ENCODE assay signal across 12 cellular contexts in genomic region chr11:46291441-46292143, GRCh38. TPM values are rescaled to one million over a fixed set of nuclear protein-coding genes. Genes with fewer than 3 reads are reported as not detected.
A peak's percentile ranks its signal among the peaks of the same experiment; 100 is the strongest.
DNase-seq lines count a peak whose midpoint lies in the region; ATAC-seq and TF ChIP-seq lines count a peak whose summit lies in the region.
"Had no signal": no experiment of that assay in that cellular context is flagged by ENCODE, and none has a peak within 500 bp of the region (broad histone marks: within the 10 kb centered on the region; RNA-seq: fewer than 3 reads in every experiment).

No MANE protein-coding gene starts in this region.

- TF ChIP-seq EP300 in upper lobe of left lung (IDR thresholded peaks at IDR 0.05), result no peak

- TF ChIP-seq CTCF in upper lobe of left lung (IDR thresholded peaks at IDR 0.05), result no peak

- H3K27me3 ChIP-seq in HUES48 (ENCODE audit: control insufficient read depth, insufficient read depth, low read length) (no peaks in the 10 kb centered on the region), upper lobe of left lung (peaks cover 0 to 9% (median 0%) of the 10 kb centered on the region in 4 donors)
- H3K27me3 ChIP-seq: pancreas had no signal

- ATAC-seq in upper lobe of left lung (ENCODE audit: low FRiP score in 2 of 2), result peak in 1 of 2 donors; percentile 23
- ATAC-seq in GM21786 (IDR thresholded peaks at IDR 0.05; ENCODE audit: unreplicated experiment), result no peak

- H3K4me3 ChIP-seq in HUES48 (ENCODE audit: low read depth, low read length), result no peak overlapping the region
- no peak overlapping the region for H3K4me3 ChIP-seq in mesodermal cell (ENCODE audit: extremely low read depth, insufficient read depth, low read length, poor library complexity, severe bottlenecking)
- H3K4me3 ChIP-seq in upper lobe of left lung, result no peak overlapping the region
- H3K4me3 ChIP-seq: coronary artery, pancreas had no signal

- peak; percentile 57 for DNase-seq in dedifferentiated amniotic fluid mesenchymal stem cell (ENCODE audit: extremely low spot score)
- peak in 1 of 2 donors; percentile 77 for DNase-seq in upper lobe of left lung
- DNase-seq in cerebellar nuclear complex (lab: John Stamatoyannopoulos, UW), result no peak
- no peak for DNase-seq in activated T-cell treated with anti-CD3 and anti-CD28 coated beads for 4 hours
- DNase-seq in COR-L47 (lab: John Stamatoyannopoulos, UW), result no peak
- DNase-seq: activated T-cell treated with anti-CD3 and anti-CD28 coated beads, Interleukin-2, amount 50 U/mL, for 1 hour; NCI-H748 treated with DMSO at 0.1 percent for 48 hours had no signal

- H3K9ac ChIP-seq in HUES48 (ENCODE audit: low read depth, low read length), result no peak overlapping the region

- no peaks in the 10 kb centered on the region for H3K36me3 ChIP-seq in HUES48 (ENCODE audit: control insufficient read depth, insufficient read depth, low read length)
- H3K36me3 ChIP-seq in mesodermal cell (ENCODE audit: control insufficient read depth, insufficient read depth, low read length), result peaks cover 34% of the 10 kb centered on the region
- H3K36me3 ChIP-seq in upper lobe of left lung, result no peaks in the 10 kb centered on the region

- TF ChIP-seq POLR2A in upper lobe of left lung (IDR thresholded peaks at IDR 0.05), result no peak

- 54 to 69% methylated on average over 5 of the region's 10 CpGs for WGBS in mesodermal cell (ENCODE audit: insufficient coverage in 2 of 2), 2 experiments
- WGBS in upper lobe of left lung, 2 donors, result 54 to 59% methylated on average over 10 of the region's 10 CpGs

- H3K27ac ChIP-seq in HUES48 (ENCODE audit: low read depth, low read length) (peak overlapping the region; percentile 70), mesodermal cell (ENCODE audit: low read depth, low read length, severe bottlenecking) (peak overlapping the region; percentile 92), upper lobe of left lung (peak overlapping the region in 3 of 4 donors; percentile 7 to 31 (median 21))

- H3K4me1 ChIP-seq in HUES48 (ENCODE audit: control insufficient read depth, insufficient read depth, low read length) (peaks cover 34% of the 10 kb centered on the region), mesodermal cell (ENCODE audit: control insufficient read depth, insufficient read depth, low read length, poor library complexity, severe bottlenecking) (peaks cover 57% of the 10 kb centered on the region), upper lobe of left lung (peaks cover 30 to 50% (median 40%) of the 10 kb centered on the region in 4 donors)

- no peaks in the 10 kb centered on the region for H3K9me3 ChIP-seq in HUES48 (ENCODE audit: control insufficient read depth, insufficient read depth, low read length)
- H3K9me3 ChIP-seq in mesodermal cell (ENCODE audit: control insufficient read depth, low read length), result no peaks in the 10 kb centered on the region
- H3K9me3 ChIP-seq in upper lobe of left lung, result no peaks in the 10 kb centered on the region
- H3K9me3 ChIP-seq: pancreas had no signal

RNA-seq across cellular contexts. Expression of gene CREB3L1, which starts 14.1 kb away (rescaled TPM):
- 65.3 TPM for polyA plus RNA-seq in mesodermal cell (2013, experiment 1 of 2)
- polyA plus RNA-seq in mesodermal cell (2013, experiment 2 of 2), result 63.9 TPM
- 10 to 100 TPM; 19.9 to 66.8 (median 38.7) TPM for total RNA-seq in upper lobe of left lung

RNA-seq across cellular contexts. Expression of gene DGKZ, which starts 55.7 kb away (rescaled TPM):
- polyA plus RNA-seq in mesodermal cell (2013, experiment 1 of 2), result 58.8 TPM
- 45.7 TPM for polyA plus RNA-seq in mesodermal cell (2013, experiment 2 of 2)
- total RNA-seq in upper lobe of left lung, result 100 to 1,000 TPM in 2 of 6 donors, 10 to 100 TPM in 4; 55.1 to 145 (median 65.5) TPM

Comparison
In these comparisons a context has a peak if more than half of its experiments do, and no peak if none do; other contexts are left out.
1. H3K27ac ChIP-seq: peak in every context shown above with its lines; median percentile 92 in mesodermal cell; 70 in HUES48; 21 in upper lobe of left lung.